ENCODE assay signal across 21 cellular contexts in the genomic region with DNA sequence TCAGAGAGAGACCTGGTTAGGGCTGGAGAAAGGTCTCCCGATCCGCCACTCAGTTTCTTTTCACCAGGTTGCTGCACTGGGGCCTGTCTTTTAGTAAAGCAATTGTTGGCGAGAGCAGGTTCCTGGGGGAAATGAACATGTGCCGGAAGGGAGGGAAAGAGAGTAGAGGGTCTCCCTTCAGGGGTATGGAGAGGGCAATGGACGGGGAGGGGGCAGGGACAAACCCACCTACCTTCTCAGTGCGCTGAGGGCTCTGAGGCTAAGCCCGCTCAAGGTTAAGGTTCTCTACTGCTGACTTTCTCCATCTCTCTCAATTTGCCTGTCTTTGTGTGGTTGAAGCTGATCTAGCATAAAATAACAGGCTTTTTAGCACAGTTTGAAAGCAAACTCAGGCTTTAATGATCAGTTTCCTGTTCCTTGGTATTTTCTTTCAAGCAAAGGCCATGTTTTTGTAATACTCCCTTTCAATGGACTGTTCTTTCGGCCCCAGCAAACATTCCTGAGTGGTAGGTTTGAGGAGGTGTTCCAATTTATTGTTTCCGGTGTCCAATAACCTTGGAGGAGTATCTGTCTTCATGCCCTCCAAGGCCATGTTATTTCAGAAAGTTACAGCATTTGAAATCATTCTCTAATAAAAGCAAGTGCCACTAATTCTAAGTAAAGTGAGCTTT. TPM values are rescaled to one million over a fixed set of nuclear protein-coding genes. Genes with fewer than 3 reads are reported as not detected.
A peak's percentile ranks its signal among the peaks of the same experiment; 100 is the strongest.
DNase-seq lines count a peak whose midpoint lies in the region; FAIRE-seq and TF ChIP-seq lines count a peak whose summit lies in the region.
"Had no signal": no experiment of that assay in that cellular context is flagged by ENCODE, and none has a peak within 500 bp of the region (broad histone marks: within the 10 kb centered on the region; RNA-seq: fewer than 3 reads in every experiment).

No MANE protein-coding gene starts in this region.

- DNase-seq in A673 (ENCODE audit: low spot score) (peak; percentile 81), caudate nucleus (lab: John Stamatoyannopoulos, UW) (no peak), mesenchymal stem cell (no peak), HFFc6 (no peak), GM10266 (ENCODE audit: extremely low spot score) (no peak), H54 (ENCODE audit: insufficient read length, low spot score) (no peak)
- no peak for DNase-seq in CD4-positive, alpha-beta memory T cell
- DNase-seq: 8988T; CD8-positive, alpha-beta memory T cell; DND-41; NCI-H1417 treated with DMSO at 0.1 percent for 48 hours; NCI-H2029; NCI-H2171 treated with DMSO at 0.1 percent for 48 hours; NCI-H748 treated with DMSO at 0.1 percent for 48 hours; PC-3 had no signal

- no peak overlapping the region for H3K4me3 Mint-ChIP-seq in HFFc6
- no peak overlapping the region for H3K4me3 Mint-ChIP-seq in CD4-positive, alpha-beta memory T cell
- H3K4me3 Mint-ChIP-seq: CD8-positive, alpha-beta memory T cell had no signal

- H3K36me3 ChIP-seq in A673 (ENCODE audit: insufficient read depth, low read length, poor library complexity, severe bottlenecking) (no peaks in the 10 kb centered on the region), mesenchymal stem cell (ENCODE audit: control insufficient read depth in 1 of 2, insufficient read depth in 2 of 2, low read depth in 1 of 2, low read length in 2 of 2) (peaks cover 0 to 4% of the 10 kb centered on the region in 2 experiments)
- no peaks in the 10 kb centered on the region for H3K36me3 ChIP-seq in CD4-positive, alpha-beta memory T cell (ENCODE audit: insufficient read depth, low read length)
- H3K36me3 ChIP-seq: BLaER1 had no signal

- no peak for TF ChIP-seq POLR2A in H54 (IDR thresholded peaks at IDR 0.05; ENCODE audit: low read depth, low read length)

- no peak overlapping the region for H2BK120ac ChIP-seq in mesenchymal stem cell (ENCODE audit: low read depth, low read length)

- FAIRE-seq in H54 (lab: Jason Lieb, UNC) = no peak
- FAIRE-seq: G401.6, GM12878, GM18507 had no signal

- H2BK15ac ChIP-seq in mesenchymal stem cell (ENCODE audit: low read depth, poor library complexity, severe bottlenecking) = no peak overlapping the region

- H3K79me1 ChIP-seq in mesenchymal stem cell (replicated peaks; ENCODE audit: low read length, poor library complexity, severe bottlenecking) = no peaks in the 10 kb centered on the region

- H2BK5ac ChIP-seq in mesenchymal stem cell (ENCODE audit: low read depth, low read length, poor library complexity, severe bottlenecking) = no peak overlapping the region

- H3K23ac ChIP-seq in mesenchymal stem cell (ENCODE audit: low read length in 2 of 2) = no peak overlapping the region

- H3K9ac ChIP-seq in mesenchymal stem cell (ENCODE audit: low read length) = no peak overlapping the region
- H3K9ac ChIP-seq: BLaER1 had no signal

- POLR2A ChIA-PET in A673 (lab: Charles Lee; ENCODE audit: low non-redundant PET) = interaction anchor here (0.7 kb wide), 1 partner anchor 15 kb away, joined by 4 read pairs; no protein-coding TSS in a partner anchor
- POLR2A ChIA-PET in CD4-positive, alpha-beta memory T cell (lab: Charles Lee; ENCODE audit: partially characterized antibody) = no interaction called here

- H4K8ac ChIP-seq in mesenchymal stem cell (ENCODE audit: low read length) = no peak overlapping the region

- no peak overlapping the region for H3K18ac ChIP-seq in mesenchymal stem cell (ENCODE audit: low read depth in 1 of 2, low read length in 2 of 2)

- H3K4me2 ChIP-seq in mesenchymal stem cell (ENCODE audit: low read length, poor library complexity, severe bottlenecking) = no peak overlapping the region
- H3K4me2 ChIP-seq: BLaER1 had no signal

- H3K9me3 ChIP-seq in A673 (ENCODE audit: low read depth, low read length, poor library complexity, severe bottlenecking) (no peaks in the 10 kb centered on the region), mesenchymal stem cell (ENCODE audit: control insufficient read depth, low read length) (no peaks in the 10 kb centered on the region)
- H3K9me3 ChIP-seq in CD4-positive, alpha-beta memory T cell (ENCODE audit: control insufficient read depth in 1 of 2, low read length in 2 of 2) = no peaks in the 10 kb centered on the region
- H3K9me3 ChIP-seq: BLaER1 had no signal

- no peaks in the 10 kb centered on the region for H3K27me3 ChIP-seq in A673 (replicated peaks; ENCODE audit: insufficient read depth, low read depth, low read length, poor library complexity)
- no peaks in the 10 kb centered on the region for H3K27me3 ChIP-seq in mesenchymal stem cell (ENCODE audit: control insufficient read depth in 1 of 2, insufficient read depth in 1 of 2, low read length in 2 of 2)
- no peaks in the 10 kb centered on the region for H3K27me3 ChIP-seq in CD4-positive, alpha-beta memory T cell (ENCODE audit: insufficient read depth, low read length)
- H3K27me3 ChIP-seq: BLaER1 had no signal

- H2BK12ac ChIP-seq in mesenchymal stem cell (ENCODE audit: low read length in 2 of 2) = no peak overlapping the region

- H3K27me3 Mint-ChIP-seq in HFFc6 (ENCODE audit: insufficient read depth) = no peaks in the 10 kb centered on the region
- H3K27me3 Mint-ChIP-seq in CD4-positive, alpha-beta memory T cell = no peaks in the 10 kb centered on the region
- H3K27me3 Mint-ChIP-seq: CD8-positive, alpha-beta memory T cell had no signal

- no peak overlapping the region for H3K4ac ChIP-seq in mesenchymal stem cell (ENCODE audit: low read depth in 1 of 2, low read length in 2 of 2)

- WGBS in mesenchymal stem cell = 88% methylated on average over 6 of the region's 9 CpGs

- no peak for TF ChIP-seq CTCF in A673 (conservative IDR thresholded peaks at IDR 0.05; ENCODE audit: low read depth, low read length)
- TF ChIP-seq CTCF in HFFc6 (IDR thresholded peaks at IDR 0.05) = no peak
- TF ChIP-seq CTCF in GM10266 (IDR thresholded peaks at IDR 0.05; ENCODE audit: control insufficient read depth, insufficient read depth, low read depth, missing control alignments) = no peak

- H3K36me3 Mint-ChIP-seq in HFFc6 (ENCODE audit: low read depth) = no peaks in the 10 kb centered on the region
- no peaks in the 10 kb centered on the region for H3K36me3 Mint-ChIP-seq in CD4-positive, alpha-beta memory T cell
- H3K36me3 Mint-ChIP-seq: CD8-positive, alpha-beta memory T cell had no signal

- BruUV-seq in A673 (replicated peaks; lab: Mats Ljungman, UMichigan) = no TSS peak

- H3K4me1 Mint-ChIP-seq in HFFc6 (ENCODE audit: low read depth) = peaks cover 7% of the 10 kb centered on the region; the same call in 1 of the 2 replicates
- H3K4me1 Mint-ChIP-seq in CD4-positive, alpha-beta memory T cell = no peaks in the 10 kb centered on the region
- H3K4me1 Mint-ChIP-seq: CD8-positive, alpha-beta memory T cell had no signal

- no peak overlapping the region for H4K91ac ChIP-seq in mesenchymal stem cell (ENCODE audit: low read length)

- H3K9me3 Mint-ChIP-seq in HFFc6 = no peaks in the 10 kb centered on the region
- no peaks in the 10 kb centered on the region for H3K9me3 Mint-ChIP-seq in CD4-positive, alpha-beta memory T cell
- H3K9me3 Mint-ChIP-seq: CD8-positive, alpha-beta memory T cell had no signal

- no peak overlapping the region for H3K27ac Mint-ChIP-seq in HFFc6
- no peak overlapping the region for H3K27ac Mint-ChIP-seq in CD4-positive, alpha-beta memory T cell

- H3K4me1 ChIP-seq in A673 (ENCODE audit: insufficient read depth, low read length, poor library complexity, severe bottlenecking) = peaks cover 38% of the 10 kb centered on the region
- H3K4me1 ChIP-seq in mesenchymal stem cell (ENCODE audit: control insufficient read depth, insufficient read depth, low read depth, low read length) = peaks cover 5% of the 10 kb centered on the region
- no peaks in the 10 kb centered on the region for H3K4me1 ChIP-seq in CD4-positive, alpha-beta memory T cell (ENCODE audit: insufficient read depth, low read length)

- H3K14ac ChIP-seq in mesenchymal stem cell (ENCODE audit: low read length in 2 of 2) = no peak overlapping the region

- CTCF ChIA-PET in A673 (lab: Charles Lee) = interaction anchor here (0.7 kb wide), 1 partner anchor 10 kb away, joined by 3 read pairs; no protein-coding TSS in a partner anchor
- CTCF ChIA-PET in CD4-positive, alpha-beta memory T cell (lab: Charles Lee; ENCODE audit: partially characterized antibody) = interaction anchor here (1.7 to 1.9 kb wide), 2 partner anchors 15 to 29 kb away, joined by 5 to 6 read pairs; no protein-coding TSS in a partner anchor

- H3K27ac ChIP-seq in A673 (ENCODE audit: low read depth, low read length, poor library complexity, severe bottlenecking) (peak overlapping the region; percentile 85), caudate nucleus (ENCODE audit: low read depth, low read length) (peak overlapping the region; percentile 11), mesenchymal stem cell (ENCODE audit: low read length, poor library complexity, severe bottlenecking) (peak overlapping the region; percentile 30), temporal lobe (ENCODE audit: low read depth, low read length) (peak overlapping the region; percentile 1)
- H3K27ac ChIP-seq in CD4-positive, alpha-beta memory T cell (ENCODE audit: low read depth, low read length) = no peak overlapping the region
- H3K27ac ChIP-seq: BLaER1, RWPE1 had no signal

- H3K4me3 ChIP-seq in A673 (ENCODE audit: low read depth, low read length, poor library complexity, severe bottlenecking) = no peak overlapping the region
- no peak overlapping the region for H3K4me3 ChIP-seq in mesenchymal stem cell (ENCODE audit: insufficient read depth in 1 of 2, low read depth in 1 of 2, low read length in 2 of 2)
- H3K4me3 ChIP-seq in CD4-positive, alpha-beta memory T cell (ENCODE audit: low read length in 2 of 2) = no peak overlapping the region
- H3K4me3 ChIP-seq: BLaER1, GM12878 had no signal

- no peak overlapping the region for H2AK5ac ChIP-seq in mesenchymal stem cell (ENCODE audit: low read length, severe bottlenecking)

- intact Hi-C loops in A673 (cut with micrococcal nuclease; ENCODE audit: unreplicated experiment) = no loop called here
- intact Hi-C loops in CD4-positive, alpha-beta memory T cell (cut with micrococcal nuclease) = no loop called here

- H2AFZ ChIP-seq in mesenchymal stem cell (ENCODE audit: low read depth, low read length) = no peak overlapping the region

RNA-seq across cellular contexts. Expression of a gene that starts 25.5 kb away (rescaled TPM):
- total RNA-seq in A673 (2021) (0.73 and 0.85 TPM in 2 replicates), temporal lobe (2.0 TPM)
- 0.65 TPM for polyA plus RNA-seq in mesenchymal stem cell (2013, experiment 1 of 2)
- polyA plus RNA-seq in mesenchymal stem cell (2013, experiment 2 of 2) = 0.68 TPM
- total RNA-seq in HFFc6 (2021; fragmentation: NEBNext Ultra II Directional; extraction: Animal tissue kit (Norgen Biotek cat#: 25700)) = 1 to 10 TPM in 1 of 6 experiments, under 1 TPM in 5; 0.54 to 1.0 (median 0.87) TPM
- 100 to 1,000 TPM; 174 to 181 TPM for total RNA-seq in CD4-positive, alpha-beta memory T cell
- 10 to 100 TPM in 1 of 2 donors, 1 to 10 TPM in 1; 7.8 to 14.4 TPM for polyA plus RNA-seq in CD4-positive, alpha-beta memory T cell

Comparison
In these comparisons a context has a peak if more than half of its experiments do, and no peak if none do; other contexts are left out.
1. RNA of a gene that starts 25.5 kb away (total RNA-seq): 174 to 181 TPM in CD4-positive, alpha-beta memory T cell; 2.0 TPM in temporal lobe (single experiment), 0.54 to 1.0 TPM in HFFc6 and 0.73 to 0.85 TPM in A673; every median in the first group is over 10 times any median in the second.